In the genomic region with DNA sequence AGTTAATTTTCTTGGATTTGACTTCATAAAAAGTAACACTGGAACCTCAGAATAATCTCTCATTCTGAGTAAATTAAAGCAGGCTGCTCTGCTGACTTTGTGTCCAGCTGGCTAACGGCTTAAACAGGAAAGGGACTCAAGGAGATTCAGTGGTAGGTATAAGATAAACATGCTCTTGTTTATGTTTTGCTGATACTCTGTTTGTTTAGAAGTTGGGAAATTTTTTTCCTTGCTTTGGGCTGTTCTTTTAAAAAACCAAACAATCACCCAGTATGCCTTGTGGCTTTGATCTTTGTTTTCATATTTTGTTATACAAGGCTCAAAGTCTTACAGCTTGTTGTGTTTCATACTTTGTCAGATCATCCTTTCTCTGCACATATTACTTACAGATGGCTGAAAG, we compare ENCODE assay signal across 23 cellular contexts.
"Had no signal": no experiment of that assay in that cellular context is flagged by ENCODE, and none has a peak within 500 bp of the region (broad histone marks: within the 10 kb centered on the region; RNA-seq: fewer than 3 reads in every experiment).

No MANE protein-coding gene starts in this region.

- H3K36me3 ChIP-seq: gastrocnemius medialis, neutrophil, pancreas, right lobe of liver, tibial artery had no signal

- DNase-seq: cortex of kidney; effector memory CD8-positive, alpha-beta T cell; foreskin fibroblast; gastrocnemius medialis; head of caudate nucleus; mucosa of descending colon; naive B cell; pancreas; right lobe of liver; stimulated activated CD4-positive, alpha-beta T cell treated with anti-CD3 and anti-CD28 coated beads, Interleukin-4, amount 100 ng/mL, for 4 hours; stimulated activated naive CD8-positive, alpha-beta T cell treated with anti-CD3 and anti-CD28 coated beads, Interleukin-15, Interleukin-2, amounts not matched to agents 100 U/mL and 50 U/mL, for 24 hours; substantia nigra; testis; tibial artery had no signal

- H3K4me2 ChIP-seq: smooth muscle cell had no signal

- H3K27ac ChIP-seq: gastrocnemius medialis, neutrophil, pancreas, right lobe of liver, testis, tibial artery had no signal

- ATAC-seq: effector memory CD8-positive, alpha-beta T cell; esophagus mucosa; gastrocnemius medialis; left lobe of liver; mucosa of descending colon; natural killer cell treated with Interleukin-12 subunit alpha and Interleukin-12 subunit beta and Interleukin-15 and Interleukin-18, amount 100 ng/mL, for 72 hours; pancreas; right lobe of liver; stimulated activated memory B cell treated with anti-CD40 and anti-IgM and Interleukin-4, amounts not matched to agents 10 μg/mL and 1 μg/mL and 100 μg/mL, for 72 hours; stimulated activated naive CD8-positive, alpha-beta T cell treated with anti-CD3 and anti-CD28 coated beads, Interleukin-15, Interleukin-2, amounts not matched to agents 100 U/mL and 50 U/mL, for 24 hours had no signal

- FAIRE-seq: keratinocyte, pancreas, urothelium cell line had no signal

- H3K4me1 ChIP-seq: gastrocnemius medialis, pancreas, right lobe of liver, testis, tibial artery had no signal

- H3K9me3 ChIP-seq: gastrocnemius medialis, mucosa of descending colon, neutrophil, pancreas, right lobe of liver, testis, tibial artery had no signal

- H3K27me3 ChIP-seq: gastrocnemius medialis, neutrophil, pancreas, right lobe of liver, testis, tibial artery had no signal

- H3K4me3 ChIP-seq: gastrocnemius medialis, lung, mucosa of descending colon, pancreas, right lobe of liver, smooth muscle cell, testis, tibial artery had no signal
